In genomic region chr6:166591961-166592520, GRCh38 we compare ENCODE assay signal across 30 cellular contexts.
"Had no signal": no experiment of that assay in that cellular context is flagged by ENCODE, and none has a peak within 500 bp of the region (broad histone marks: within the 10 kb centered on the region; RNA-seq: fewer than 3 reads in every experiment).

No MANE protein-coding gene starts in this region.

- ATAC-seq: body of pancreas; effector memory CD8-positive, alpha-beta T cell; foreskin keratinocyte; heart left ventricle; natural killer cell treated with Interleukin-12 subunit alpha and Interleukin-12 subunit beta and Interleukin-15 and Interleukin-18, amount 100 ng/mL, for 72 hours; right lobe of liver; stimulated activated memory B cell treated with anti-CD40 and anti-IgM and Interleukin-4, amounts not matched to agents 10 μg/mL and 1 μg/mL and 100 μg/mL, for 72 hours had no signal

- H3K27ac ChIP-seq: body of pancreas, cardiac muscle cell, esophagus muscularis mucosa, foreskin keratinocyte, heart left ventricle, right lobe of liver, suprapubic skin, tibial artery, WERI-Rb-1 had no signal

- H3K9me3 Mint-ChIP-seq: activated CD4-positive, alpha-beta memory T cell treated with anti-CD3 and anti-CD28 coated beads, Interleukin-2, amount 10 ng/mL, durations not matched to agents 7 days and 5 days; activated CD4-positive, alpha-beta T cell treated with anti-CD3 and anti-CD28 coated beads, Interleukin-2, amount 10 ng/mL, durations not matched to agents 7 days and 5 days; effector memory CD8-positive, alpha-beta T cell; immature natural killer cell; natural killer cell treated with Interleukin-12 subunit alpha and Interleukin-12 subunit beta and Interleukin-15 and Interleukin-18, amount 100 ng/mL, for 72 hours; T-helper 1 cell treated with Interleukin-12 subunit alpha and Interleukin-12 subunit beta and Interleukin-4 antibody, amounts not matched to agents 30 μg/mL and 1 μg/mL, for 36 hours had no signal

- H3K27me3 ChIP-seq: body of pancreas, cardiac muscle cell, esophagus muscularis mucosa, foreskin keratinocyte, heart left ventricle, right lobe of liver, suprapubic skin, tibial artery had no signal

- DNase-seq: activated CD4-positive, alpha-beta memory T cell treated with anti-CD3 and anti-CD28 coated beads, Interleukin-2, amount 10 ng/mL, durations not matched to agents 7 days and 5 days; activated CD4-positive, alpha-beta T cell treated with anti-CD3 and anti-CD28 coated beads, Interleukin-2, amount 10 ng/mL, durations not matched to agents 7 days and 5 days; activated CD4-positive, CD25-positive, alpha-beta regulatory T cell treated with anti-CD3 and anti-CD28 coated beads, Interleukin-2, amount 50 U/mL, for 72 hours; activated effector memory CD4-positive, alpha-beta T cell treated with Interleukin-2 at 50 U/mL for 16 hours; activated naive CD4-positive, alpha-beta T cell treated with Interleukin-2 at 50 U/mL for 16 hours; anterior cingulate cortex; body of pancreas; cerebellar nuclear complex; cortex of kidney; effector memory CD8-positive, alpha-beta T cell; foreskin keratinocyte; heart left ventricle; hypothalamus; immature natural killer cell; right lobe of liver; small intestine; stimulated activated CD4-positive, alpha-beta T cell treated with anti-CD3 and anti-CD28 coated beads, Interleukin-1b, Interleukin-23, amount 100 ng/mL, for 48 hours; stimulated activated CD4-positive, alpha-beta T cell treated with anti-CD3 and anti-CD28 coated beads, Interleukin-4, amount 100 ng/mL, for 4 hours; stimulated activated CD8-positive, alpha-beta memory T cell treated with anti-CD3 and anti-CD28 coated beads, Interleukin-4, amount 100 ng/mL, for 48 hours; T-helper 9 cell; tibial artery; WERI-Rb-1 had no signal

- H3K4me3 Mint-ChIP-seq: activated CD4-positive, alpha-beta memory T cell treated with anti-CD3 and anti-CD28 coated beads, Interleukin-2, amount 10 ng/mL, durations not matched to agents 7 days and 5 days; activated CD4-positive, alpha-beta T cell treated with anti-CD3 and anti-CD28 coated beads, Interleukin-2, amount 10 ng/mL, durations not matched to agents 7 days and 5 days; activated naive CD8-positive, alpha-beta T cell; effector memory CD8-positive, alpha-beta T cell; immature natural killer cell; memory B cell; natural killer cell treated with Interleukin-12 subunit alpha and Interleukin-12 subunit beta and Interleukin-15 and Interleukin-18, amount 100 ng/mL, for 72 hours; stimulated activated memory B cell treated with anti-CD40 and anti-IgM and Interleukin-4, amounts not matched to agents 10 μg/mL and 1 μg/mL and 100 μg/mL, for 72 hours; T-helper 1 cell treated with Interleukin-12 subunit alpha and Interleukin-12 subunit beta and Interleukin-4 antibody, amounts not matched to agents 30 μg/mL and 1 μg/mL, for 36 hours had no signal

- H3K4me1 ChIP-seq: body of pancreas had no signal

- H3K36me3 Mint-ChIP-seq: natural killer cell treated with Interleukin-12 subunit alpha and Interleukin-12 subunit beta and Interleukin-15 and Interleukin-18, amount 100 ng/mL, for 72 hours had no signal

- H3K9me3 ChIP-seq: body of pancreas, esophagus muscularis mucosa, heart left ventricle, right lobe of liver, suprapubic skin, tibial artery had no signal

- H3K4me3 ChIP-seq: body of pancreas, cardiac muscle cell, esophagus muscularis mucosa, heart left ventricle, right lobe of liver, suprapubic skin, tibial artery had no signal

- H3K36me3 ChIP-seq: cardiac muscle cell, esophagus muscularis mucosa, heart left ventricle, right lobe of liver, suprapubic skin, tibial artery, WERI-Rb-1 had no signal

- H3K27ac Mint-ChIP-seq: activated CD4-positive, alpha-beta memory T cell treated with anti-CD3 and anti-CD28 coated beads, Interleukin-2, amount 10 ng/mL, durations not matched to agents 7 days and 5 days; activated CD4-positive, alpha-beta T cell treated with anti-CD3 and anti-CD28 coated beads, Interleukin-2, amount 10 ng/mL, durations not matched to agents 7 days and 5 days; activated naive CD8-positive, alpha-beta T cell; effector memory CD8-positive, alpha-beta T cell; immature natural killer cell; memory B cell; natural killer cell treated with Interleukin-12 subunit alpha and Interleukin-12 subunit beta and Interleukin-15 and Interleukin-18, amount 100 ng/mL, for 72 hours; stimulated activated memory B cell treated with anti-CD40 and anti-IgM and Interleukin-4, amounts not matched to agents 10 μg/mL and 1 μg/mL and 100 μg/mL, for 72 hours; T-helper 1 cell treated with Interleukin-12 subunit alpha and Interleukin-12 subunit beta and Interleukin-4 antibody, amounts not matched to agents 30 μg/mL and 1 μg/mL, for 36 hours had no signal

- H3K27me3 Mint-ChIP-seq: activated CD4-positive, alpha-beta memory T cell treated with anti-CD3 and anti-CD28 coated beads, Interleukin-2, amount 10 ng/mL, durations not matched to agents 7 days and 5 days; activated CD4-positive, alpha-beta T cell treated with anti-CD3 and anti-CD28 coated beads, Interleukin-2, amount 10 ng/mL, durations not matched to agents 7 days and 5 days; activated naive CD8-positive, alpha-beta T cell had no signal
